ENCODE assay signal across 21 cellular contexts in genomic region chr5:665956-666711, GRCh38. TPM values are rescaled to one million over a fixed set of nuclear protein-coding genes. Genes with fewer than 3 reads are reported as not detected.
DNase-seq lines count a peak whose midpoint lies in the region; ATAC-seq and TF ChIP-seq lines count a peak whose summit lies in the region.
"Had no signal": no experiment of that assay in that cellular context is flagged by ENCODE, and none has a peak within 500 bp of the region (broad histone marks: within the 10 kb centered on the region; RNA-seq: fewer than 3 reads in every experiment).

No MANE protein-coding gene starts in this region.

- peaks cover 0 to 69% (median 23%) of the 10 kb centered on the region in 6 donors for H3K36me3 ChIP-seq in spleen
- peaks cover 0 to 34% (median 0%) of the 10 kb centered on the region in 3 donors for H3K36me3 ChIP-seq in Peyer's patch
- H3K36me3 ChIP-seq in smooth muscle cell (ENCODE audit: low read depth) = no peaks in the 10 kb centered on the region

- H3K27ac ChIP-seq in right cardiac atrium (ENCODE audit: low read length) (no peak overlapping the region), spleen (no peak overlapping the region), Peyer's patch (no peak overlapping the region), smooth muscle cell (ENCODE audit: low read depth) (no peak overlapping the region)
- H3K27ac ChIP-seq: GM23248 had no signal

- 95% methylated on average over 40 of the region's 40 CpGs for WGBS in right cardiac atrium
- 95 to 98% (median 96%) methylated on average over 28 to 40 of the region's 40 CpGs for WGBS in spleen, 5 donors
- 97% methylated on average over 36 of the region's 40 CpGs for WGBS in smooth muscle cell (ENCODE audit: low lambda C conversion rate)

- ATAC-seq in T-helper 17 cell (no peak), right cardiac atrium (no peak)

- no peaks in the 10 kb centered on the region for H3K9me3 Mint-ChIP-seq in activated T-cell treated with anti-CD3 and anti-CD28 coated beads, Interleukin-2, amount 50 U/mL, for 24 hours
- H3K9me3 Mint-ChIP-seq: CD4-positive, alpha-beta T cell had no signal

- H3K9me3 ChIP-seq in T-helper 17 cell (ENCODE audit: control insufficient read depth, low read length, poor library complexity, severe bottlenecking) = no peaks in the 10 kb centered on the region
- no peaks in the 10 kb centered on the region for H3K9me3 ChIP-seq in right cardiac atrium (ENCODE audit: control insufficient read depth, low read length)
- no peaks in the 10 kb centered on the region for H3K9me3 ChIP-seq in spleen
- H3K9me3 ChIP-seq in Peyer's patch = peaks cover 0 to 5% (median 0%) of the 10 kb centered on the region in 4 donors
- H3K9me3 ChIP-seq in smooth muscle cell (replicated peaks; ENCODE audit: low read depth) = no peaks in the 10 kb centered on the region
- H3K9me3 ChIP-seq: Caco-2 had no signal

- H4K20me1 ChIP-seq in smooth muscle cell (ENCODE audit: low read depth) = no peaks in the 10 kb centered on the region

- H3K9ac ChIP-seq in smooth muscle cell (ENCODE audit: low read depth) = no peak overlapping the region
- H3K9ac ChIP-seq: GM23248 had no signal

- no peaks in the 10 kb centered on the region for H3F3A ChIP-seq in smooth muscle cell (ENCODE audit: low read depth)

- DNase-seq in activated T-cell treated with anti-CD3 and anti-CD28 coated beads, Interleukin-2, amount 50 U/mL, for 24 hours = peak; percentile 24
- DNase-seq in activated T-cell treated with anti-CD3 and anti-CD28 coated beads, Interleukin-2, amount 50 U/mL, for 1 hour = no peak
- DNase-seq in T-helper 17 cell (no peak), right cardiac atrium (peak; percentile 11 to 55 (median 52)), spleen (peak; percentile 74), NOMO-1 (lab: John Stamatoyannopoulos, UW; ENCODE audit: unreplicated experiment in 2 of 2) (no peak), Peyer's patch (no peak), smooth muscle cell (lab: John Stamatoyannopoulos, UW; ENCODE audit: unreplicated experiment) (no peak)
- DNase-seq: Caco-2; CD4-positive, alpha-beta T cell; DMS153; GDM1; GM23248; NCI-H1092 treated with DMSO at 0.1 percent for 48 hours; NCI-H146; NCI-H2029 treated with DMSO at 0.1 percent for 48 hours; NCI-H2171 treated with DMSO at 0.1 percent for 48 hours; NCI-H446; NCI-H526 treated with DMSO at 0.1 percent for 48 hours; SIG-M5 had no signal

- no peak overlapping the region for H3K4me2 ChIP-seq in smooth muscle cell

- peaks cover 36% of the 10 kb centered on the region for H3K36me3 Mint-ChIP-seq in activated T-cell treated with anti-CD3 and anti-CD28 coated beads, Interleukin-2, amount 50 U/mL, for 24 hours (ENCODE audit: low read depth)
- H3K36me3 Mint-ChIP-seq in T-helper 17 cell (ENCODE audit: low read depth) = peaks cover 6% of the 10 kb centered on the region

- intact Hi-C loops in right cardiac atrium (cut with DNase I) = no loop called here
- intact Hi-C loops in spleen (cut with DNase I; ENCODE audit: low total_unique reads) = no loop called here

- no peaks in the 10 kb centered on the region for H3K27me3 Mint-ChIP-seq in activated T-cell treated with anti-CD3 and anti-CD28 coated beads, Interleukin-2, amount 50 U/mL, for 24 hours
- H3K27me3 Mint-ChIP-seq in T-helper 17 cell = no peaks in the 10 kb centered on the region
- H3K27me3 Mint-ChIP-seq: B cell; CD4-positive, alpha-beta T cell had no signal

- TF ChIP-seq CTCF in spleen (IDR thresholded peaks at IDR 0.05 in 8 of 11, conservative IDR thresholded peaks at IDR 0.05 in 3 of 11) (no peak), Peyer's patch (IDR thresholded peaks at IDR 0.05) (no peak), smooth muscle cell (IDR thresholded peaks at IDR 0.05; ENCODE audit: borderline replicate concordance, insufficient read depth, poor library complexity, severe bottlenecking) (no peak)

- H3K4me3 Mint-ChIP-seq in activated T-cell treated with anti-CD3 and anti-CD28 coated beads, Interleukin-2, amount 50 U/mL, for 24 hours = no peak overlapping the region
- peak overlapping the region; percentile 66 for H3K4me3 Mint-ChIP-seq in T-helper 17 cell
- H3K4me3 Mint-ChIP-seq: B cell had no signal

- no peak for TF ChIP-seq POLR2A in spleen (IDR thresholded peaks at IDR 0.05)
- no peak for TF ChIP-seq POLR2A in Peyer's patch (IDR thresholded peaks at IDR 0.05)

- no peaks in the 10 kb centered on the region for H3K4me1 Mint-ChIP-seq in activated T-cell treated with anti-CD3 and anti-CD28 coated beads, Interleukin-2, amount 50 U/mL, for 24 hours (ENCODE audit: low read depth)
- peaks cover 7% of the 10 kb centered on the region for H3K4me1 Mint-ChIP-seq in T-helper 17 cell
- H3K4me1 Mint-ChIP-seq: B cell had no signal

- H3K79me2 ChIP-seq in smooth muscle cell (ENCODE audit: low read depth) = no peaks in the 10 kb centered on the region

- no peaks in the 10 kb centered on the region for H3K27me3 ChIP-seq in right cardiac atrium (ENCODE audit: control insufficient read depth, insufficient read depth)
- peaks cover 0 to 17% (median 0%) of the 10 kb centered on the region in 7 donors for H3K27me3 ChIP-seq in spleen (replicated peaks in 1 of 7)
- H3K27me3 ChIP-seq in Peyer's patch = no peaks in the 10 kb centered on the region
- H3K27me3 ChIP-seq in smooth muscle cell (ENCODE audit: low read depth) = no peaks in the 10 kb centered on the region

- H3K4me3 ChIP-seq in right cardiac atrium (ENCODE audit: low read length) = no peak overlapping the region
- H3K4me3 ChIP-seq in spleen = no peak overlapping the region
- H3K4me3 ChIP-seq in Peyer's patch = no peak overlapping the region
- H3K4me3 ChIP-seq in smooth muscle cell = no peak overlapping the region
- H3K4me3 ChIP-seq: GM23248 had no signal

- no peak overlapping the region for H2AFZ ChIP-seq in smooth muscle cell (ENCODE audit: low read depth)
- H2AFZ ChIP-seq: GM23248 had no signal

- H3K27ac Mint-ChIP-seq in activated T-cell treated with anti-CD3 and anti-CD28 coated beads, Interleukin-2, amount 50 U/mL, for 24 hours = no peak overlapping the region
- peak overlapping the region; percentile 43 for H3K27ac Mint-ChIP-seq in T-helper 17 cell
- H3K27ac Mint-ChIP-seq: B cell; CD4-positive, alpha-beta T cell had no signal

- no peaks in the 10 kb centered on the region for H3K4me1 ChIP-seq in right cardiac atrium (ENCODE audit: control insufficient read depth, insufficient read depth, low read length)
- H3K4me1 ChIP-seq in spleen = peaks cover 0 to 6% (median 2%) of the 10 kb centered on the region in 6 donors
- H3K4me1 ChIP-seq in Peyer's patch = peaks cover 0 to 8% (median under 1%) of the 10 kb centered on the region in 4 donors
- no peaks in the 10 kb centered on the region for H3K4me1 ChIP-seq in smooth muscle cell (ENCODE audit: low read depth)
- H3K4me1 ChIP-seq: Caco-2 had no signal

RNA-seq across cellular contexts. Expression of gene TPPP, which starts 27.0 kb away (rescaled TPM):
- total RNA-seq in T-helper 17 cell (10 to 100 TPM; 17.3 to 35.4 TPM), right cardiac atrium (10 to 100 TPM; 15.8 to 30.1 (median 22.7) TPM), spleen (10 to 100 TPM in 1 of 7 donors, 1 to 10 TPM in 6; 2.4 to 12.2 (median 4.4) TPM), Peyer's patch (10 to 100 TPM in 3 of 4 donors, 1 to 10 TPM in 1; 7.4 to 60.5 (median 14.5) TPM), smooth muscle cell (under 0.01 TPM in 1 of 2 replicates, not detected in the other)
- polyA plus RNA-seq in right cardiac atrium (12.2 TPM), spleen (under 1 TPM; 0.30 to 0.83 (median 0.41) TPM), smooth muscle cell (not detected in 2 replicates)
- total RNA-seq: B cell, GM23248 had no signal
- polyA plus RNA-seq: GM23248 had no signal

RNA-seq across cellular contexts. Expression of gene CEP72, which starts 54.0 kb away (rescaled TPM):
- 10 to 100 TPM in 1 of 2 donors, 1 to 10 TPM in 1; 8.5 to 11.4 TPM for total RNA-seq in T-helper 17 cell
- 1 to 10 TPM; 1.2 to 3.4 (median 2.2) TPM for total RNA-seq in right cardiac atrium
- 1.1 TPM for polyA plus RNA-seq in right cardiac atrium
- 10 to 100 TPM in 4 of 7 donors, 1 to 10 TPM in 3; 8.5 to 13.1 (median 10.4) TPM for total RNA-seq in spleen
- polyA plus RNA-seq in spleen = 1 to 10 TPM; 2.1 to 4.5 (median 2.9) TPM
- total RNA-seq in Peyer's patch = 10 to 100 TPM in 1 of 4 donors, 1 to 10 TPM in 3; 2.2 to 33.8 (median 4.5) TPM
- total RNA-seq in smooth muscle cell = 3.5 and 4.0 TPM in 2 replicates
- 0.77 and 2.7 TPM in 2 replicates for polyA plus RNA-seq in smooth muscle cell

Comparison
In these comparisons a context has a peak if more than half of its experiments do, and no peak if none do; other contexts are left out.
1. DNase-seq: peak in activated T-cell treated with anti-CD3 and anti-CD28 coated beads, Interleukin-2, amount 50 U/mL, for 24 hours (single experiment), right cardiac atrium (3 of 3) and spleen (single experiment); none in activated T-cell treated with anti-CD3 and anti-CD28 coated beads, Interleukin-2, amount 50 U/mL, for 1 hour (single experiment), T-helper 17 cell (0 of 3), NOMO-1 (0 of 2), Peyer's patch (0 of 3) and smooth muscle cell (single experiment).